ENCODE assay signal across 1 cellular context in the genomic region with DNA sequence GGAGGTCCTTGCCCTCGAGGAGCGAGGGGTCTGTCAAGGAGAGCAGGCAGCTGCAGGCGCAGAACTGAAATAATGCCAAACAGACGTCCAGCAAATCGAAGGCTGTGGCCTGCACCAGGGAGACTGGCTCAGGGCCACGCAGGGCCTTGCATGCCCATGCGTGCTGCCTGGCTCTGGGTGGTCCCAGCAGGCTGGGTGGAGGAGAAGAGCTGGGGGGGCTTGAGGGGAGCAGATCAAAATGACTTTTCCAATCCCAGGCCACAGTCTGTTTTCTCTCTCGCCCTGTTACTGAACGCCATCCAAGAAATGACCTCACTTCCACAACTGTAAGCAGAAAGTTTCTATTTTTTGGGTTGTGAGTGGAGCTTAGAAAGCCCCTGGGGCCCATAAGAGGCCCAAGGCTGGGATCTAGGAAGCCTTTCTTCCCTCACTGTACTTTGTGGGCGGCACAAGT.
TF ChIP-seq lines count a peak whose summit lies in the region.

No MANE protein-coding gene starts in this region.

TF ChIP-seq in GM23338, 12 proteins besides CTCF, POLR2A, EP300 and RAD21:
- TF ChIP-seq ZNF462 (CRISPR knock-in tag; IDR thresholded peaks at IDR 0.05) (no peak), ETS1 (IDR thresholded peaks at IDR 0.05) (no peak), POLR2AphosphoS5 (IDR thresholded peaks at IDR 0.05; ENCODE audit: low read depth) (no peak), NANOG (IDR thresholded peaks at IDR 0.05; ENCODE audit: borderline replicate concordance) (no peak), ZNF331 (CRISPR knock-in tag; IDR thresholded peaks at IDR 0.05; ENCODE audit: low read depth) (no peak), EZH2 (IDR thresholded peaks at IDR 0.05; ENCODE audit: low read depth, unreplicated experiment) (no peak), ZNF114 (CRISPR knock-in tag; IDR thresholded peaks at IDR 0.05) (no peak), REST (IDR thresholded peaks at IDR 0.05; ENCODE audit: unreplicated experiment) (no peak), CREB1 (CRISPR knock-in tag; IDR thresholded peaks at IDR 0.05; ENCODE audit: low read depth) (no peak), JUNB (IDR thresholded peaks at IDR 0.05; ENCODE audit: unreplicated experiment) (no peak)
